Comparison of ENCODE assay signal across 36 cellular contexts in genomic region chr2:15253817-15254216, GRCh38.
"Had no signal": no experiment of that assay in that cellular context is flagged by ENCODE, and none has a peak within 500 bp of the region (broad histone marks: within the 10 kb centered on the region; RNA-seq: fewer than 3 reads in every experiment).

No MANE protein-coding gene starts in this region.

- H3K27ac Mint-ChIP-seq: activated CD4-positive, alpha-beta T cell treated with anti-CD3 and anti-CD28 coated beads, Interleukin-2, amount 10 ng/mL, durations not matched to agents 24 days and 14 days; activated CD8-positive, alpha-beta T cell treated with anti-CD3 and anti-CD28 coated beads for 36 hours; activated naive CD8-positive, alpha-beta T cell treated with anti-CD3 and anti-CD28 coated beads for 36 hours; activated T-cell treated with anti-CD3 and anti-CD28 coated beads, Interleukin-2, amount 50 U/mL, for 72 hours; activated T-helper 17 cell treated with anti-CD3 and anti-CD28 coated beads, Interleukin-2, amount 50 U/mL, for 72 hours had no signal

- DNase-seq: activated CD4-positive, alpha-beta T cell treated with anti-CD3 and anti-CD28 coated beads for 1 hour; activated CD4-positive, alpha-beta T cell treated with anti-CD3 and anti-CD28 coated beads, Interleukin-2, amount 10 ng/mL, durations not matched to agents 24 days and 14 days; activated CD4-positive, alpha-beta T cell treated with anti-CD3 and anti-CD28 coated beads, Interleukin-2, amount 50 U/mL, for 4 hours; activated CD4-positive, CD25-positive, alpha-beta regulatory T cell; activated CD8-positive, alpha-beta T cell treated with anti-CD3 and anti-CD28 coated beads for 36 hours; activated effector memory CD4-positive, alpha-beta T cell treated with anti-CD3 and anti-CD28 coated beads, Interleukin-2, amount 50 U/mL, for 16 hours; activated naive CD4-positive, alpha-beta T cell; activated naive CD4-positive, alpha-beta T cell treated with anti-CD3 and anti-CD28 coated beads, Interleukin-2, amount 50 U/mL, for 16 hours; activated naive CD8-positive, alpha-beta T cell treated with anti-CD3 and anti-CD28 coated beads for 36 hours; activated T-cell treated with anti-CD3 and anti-CD28 coated beads, Interleukin-2, amount 50 U/mL, for 1 hour; activated T-cell treated with anti-CD3 and anti-CD28 coated beads, Interleukin-2, amount 50 U/mL, for 72 hours; amniotic stem cell; aorta; brain microvascular endothelial cell; central memory CD4-positive, alpha-beta T cell; Kasumi-1; MG63; NCI-H1092 treated with DMSO at 0.1 percent for 48 hours; NCI-H1417; NCI-H187 treated with DMSO at 0.1 percent for 48 hours; NCI-H2081; NCI-H2171 treated with DMSO at 0.1 percent for 48 hours; NCI-H226; NCI-H446 treated with DMSO at 0.1 percent for 48 hours; NCI-H524; PC-3; Peyer's patch; RPMI8226; SIG-M5; SW 1271; T-helper 1 cell; T-helper 2 cell; T1000; WERI-Rb-1 had no signal

- H3K36me3 ChIP-seq: brain microvascular endothelial cell, MG63, Peyer's patch, WERI-Rb-1 had no signal

- H3K9me3 ChIP-seq: MG63 had no signal

- H3K27ac ChIP-seq: brain microvascular endothelial cell, Peyer's patch, WERI-Rb-1 had no signal

- H3K4me3 ChIP-seq: MG63, Peyer's patch had no signal

- ATAC-seq: activated CD8-positive, alpha-beta T cell treated with anti-CD3 and anti-CD28 coated beads for 36 hours; activated T-cell treated with anti-CD3 and anti-CD28 coated beads, Interleukin-2, amount 50 U/mL, for 72 hours; activated T-helper 17 cell treated with anti-CD3 and anti-CD28 coated beads, Interleukin-2, amount 50 U/mL, for 72 hours; PC-3; SK-N-SH treated with all-trans-retinoic acid at 6 μM for 48 hours had no signal

- H3K4me1 Mint-ChIP-seq: activated CD4-positive, alpha-beta T cell treated with anti-CD3 and anti-CD28 coated beads, Interleukin-2, amount 10 ng/mL, durations not matched to agents 24 days and 14 days; activated naive CD8-positive, alpha-beta T cell treated with anti-CD3 and anti-CD28 coated beads for 36 hours; activated T-helper 17 cell treated with anti-CD3 and anti-CD28 coated beads, Interleukin-2, amount 50 U/mL, for 72 hours had no signal

- H3K9me3 Mint-ChIP-seq: activated T-helper 17 cell treated with anti-CD3 and anti-CD28 coated beads, Interleukin-2, amount 50 U/mL, for 72 hours had no signal

- H3K27me3 Mint-ChIP-seq: activated CD4-positive, alpha-beta T cell treated with anti-CD3 and anti-CD28 coated beads, Interleukin-2, amount 10 ng/mL, durations not matched to agents 24 days and 14 days; activated CD8-positive, alpha-beta T cell treated with anti-CD3 and anti-CD28 coated beads for 36 hours; activated naive CD8-positive, alpha-beta T cell treated with anti-CD3 and anti-CD28 coated beads for 36 hours; activated T-helper 17 cell treated with anti-CD3 and anti-CD28 coated beads, Interleukin-2, amount 50 U/mL, for 72 hours had no signal

- H3K27me3 ChIP-seq: brain microvascular endothelial cell, MG63, Peyer's patch had no signal

- H3K4me1 ChIP-seq: Peyer's patch had no signal

- H3K4me3 Mint-ChIP-seq: activated CD4-positive, alpha-beta T cell treated with anti-CD3 and anti-CD28 coated beads, Interleukin-2, amount 10 ng/mL, durations not matched to agents 24 days and 14 days; activated CD8-positive, alpha-beta T cell treated with anti-CD3 and anti-CD28 coated beads for 36 hours; activated naive CD8-positive, alpha-beta T cell treated with anti-CD3 and anti-CD28 coated beads for 36 hours; activated T-cell treated with anti-CD3 and anti-CD28 coated beads, Interleukin-2, amount 50 U/mL, for 72 hours; activated T-helper 17 cell treated with anti-CD3 and anti-CD28 coated beads, Interleukin-2, amount 50 U/mL, for 72 hours had no signal
